ENCODE assay signal across 19 cellular contexts in the genomic region with DNA sequence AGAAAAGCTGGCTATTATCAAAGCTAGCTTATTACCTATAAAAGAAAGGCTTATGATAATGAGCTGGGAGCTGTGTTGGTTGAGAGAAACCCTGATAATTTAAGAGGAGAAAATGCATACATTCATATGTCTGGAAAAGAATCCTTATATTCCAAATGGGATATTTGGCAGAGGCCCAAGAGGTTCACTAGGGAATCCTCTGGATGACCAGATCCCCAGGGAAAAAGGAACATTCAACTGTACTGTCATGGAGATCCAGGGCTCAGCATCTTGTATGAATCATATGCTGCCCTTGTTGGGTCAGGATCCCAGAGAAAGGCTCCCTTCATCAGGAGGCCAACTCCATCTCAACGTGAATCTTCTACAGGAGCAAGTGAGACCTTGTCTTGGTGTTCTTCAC.
"Had no signal": no experiment of that assay in that cellular context is flagged by ENCODE, and none has a peak within 500 bp of the region (broad histone marks: within the 10 kb centered on the region; RNA-seq: fewer than 3 reads in every experiment).

No MANE protein-coding gene starts in this region.

- DNase-seq: effector memory CD4-positive, alpha-beta T cell; heart left ventricle; hippocampal formation; left colon; left ventricle myocardium superior; mesenchymal stem cell; midbrain; naive B cell; occipital lobe; pancreas; right cardiac atrium; stimulated activated CD4-positive, alpha-beta T cell treated with anti-CD3 and anti-CD28 coated beads, Interleukin-4, amount 100 ng/mL, for 1 hour; upper lobe of right lung had no signal

- H3K9me3 ChIP-seq: heart left ventricle, pancreas, tibial nerve, upper lobe of right lung had no signal

- H3K4me3 ChIP-seq: heart left ventricle, lung, pancreas, smooth muscle cell, tibial nerve, upper lobe of right lung had no signal

- H3K27ac ChIP-seq: heart left ventricle, pancreas, tibial nerve, upper lobe of right lung had no signal

- H3K27me3 ChIP-seq: heart left ventricle, pancreas, upper lobe of right lung had no signal

- H3K36me3 ChIP-seq: heart left ventricle, pancreas, tibial nerve, upper lobe of right lung had no signal

- FAIRE-seq: endometrium, frontal cortex, pancreas had no signal

- ATAC-seq: esophagus mucosa, heart left ventricle, left colon, left ventricle myocardium superior, pancreas, right cardiac atrium, upper lobe of right lung had no signal

- H3K4me2 ChIP-seq: smooth muscle cell had no signal

- H3K4me1 ChIP-seq: pancreas, tibial nerve, upper lobe of right lung had no signal
